Comparison of ENCODE assay signal across 25 cellular contexts in the genomic region with DNA sequence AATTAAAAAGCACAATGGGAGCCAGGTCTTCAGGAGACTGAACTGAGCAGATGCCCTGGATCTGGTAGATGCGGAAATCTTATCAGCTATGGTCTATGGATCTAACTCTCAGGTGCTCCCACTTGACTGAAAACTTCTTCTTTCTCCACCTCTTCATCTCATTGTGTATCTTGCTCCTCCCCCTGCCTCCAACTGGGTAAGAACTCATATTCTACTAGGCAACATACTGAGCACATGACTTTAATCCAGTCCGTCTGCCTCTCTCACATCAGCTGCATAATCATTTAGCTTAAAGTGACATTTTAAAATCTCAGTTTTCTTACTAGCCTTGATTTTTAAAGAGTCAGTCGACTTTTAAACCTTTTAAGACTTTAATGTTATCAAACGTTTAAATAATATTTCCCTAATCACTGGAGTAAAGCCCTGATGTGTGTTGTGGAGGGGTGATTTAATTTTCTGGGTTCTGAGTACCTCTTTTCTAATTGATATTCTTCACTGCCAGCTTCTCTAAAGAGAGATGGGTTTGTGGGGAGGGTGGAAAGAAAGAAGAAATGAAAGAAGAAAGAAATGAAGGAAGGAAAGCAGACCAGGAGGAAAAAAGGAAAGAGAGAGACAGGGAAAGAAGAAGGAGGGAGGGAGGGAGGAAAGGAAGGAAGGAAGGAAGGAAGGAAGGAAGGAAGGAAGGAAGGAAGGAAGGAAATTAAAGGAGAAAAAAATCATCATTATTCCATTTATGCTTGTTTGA.
"Had no signal": no experiment of that assay in that cellular context is flagged by ENCODE, and none has a peak within 500 bp of the region (broad histone marks: within the 10 kb centered on the region; RNA-seq: fewer than 3 reads in every experiment).

No MANE protein-coding gene starts in this region.

- H3K4me3 ChIP-seq: hepatocyte, left ventricle myocardium inferior, lung, mucosa of descending colon, ovary, prostate gland, sigmoid colon, spleen, suprapubic skin, thoracic aorta, tibial artery, upper lobe of right lung had no signal

- H3K4me3 Mint-ChIP-seq: naive thymus-derived CD4-positive, alpha-beta T cell; natural killer cell treated with Interleukin-12 subunit alpha and Interleukin-12 subunit beta and Interleukin-15 and Interleukin-18, amount 100 ng/mL, for 72 hours; stimulated activated effector memory CD8-positive, alpha-beta T cell treated with anti-CD3 and anti-CD28 coated beads, Interleukin-12 subunit alpha, Interleukin-12 subunit beta, amount 100 ng/mL, for 72 hours; stimulated activated naive CD8-positive, alpha-beta T cell treated with anti-CD3 and anti-CD28 coated beads, Interleukin-15, Interleukin-2, amounts not matched to agents 100 ng/mL and 50 ng/mL, for 24 hours had no signal

- H3K4me1 Mint-ChIP-seq: naive thymus-derived CD4-positive, alpha-beta T cell; stimulated activated effector memory CD8-positive, alpha-beta T cell treated with anti-CD3 and anti-CD28 coated beads, Interleukin-12 subunit alpha, Interleukin-12 subunit beta, amount 100 ng/mL, for 72 hours had no signal

- H3K27ac ChIP-seq: hepatocyte, left ventricle myocardium inferior, ovary, prostate gland, sigmoid colon, spleen, suprapubic skin, thoracic aorta, tibial artery, upper lobe of right lung had no signal

- ATAC-seq: mucosa of descending colon; naive thymus-derived CD4-positive, alpha-beta T cell; natural killer cell treated with Interleukin-12 subunit alpha and Interleukin-12 subunit beta and Interleukin-15 and Interleukin-18, amount 100 ng/mL, for 72 hours; right cardiac atrium; stimulated activated effector memory CD8-positive, alpha-beta T cell treated with anti-CD3 and anti-CD28 coated beads, Interleukin-12 subunit alpha, Interleukin-12 subunit beta, amount 100 ng/mL, for 72 hours; upper lobe of right lung had no signal

- H3K36me3 ChIP-seq: left ventricle myocardium inferior, ovary, prostate gland, sigmoid colon, spleen, suprapubic skin, thoracic aorta, tibial artery, upper lobe of right lung had no signal

- H3K27me3 ChIP-seq: hepatocyte, ovary, sigmoid colon, spleen, suprapubic skin, tibial artery, upper lobe of right lung had no signal

- H3K9me3 ChIP-seq: left ventricle myocardium inferior, mucosa of descending colon, ovary, prostate gland, sigmoid colon, suprapubic skin, thoracic aorta, tibial artery, upper lobe of right lung had no signal

- H3K4me1 ChIP-seq: left ventricle myocardium inferior, prostate gland, sigmoid colon, spleen, suprapubic skin, tibial artery, upper lobe of right lung had no signal

- H3K27me3 Mint-ChIP-seq: naive thymus-derived CD4-positive, alpha-beta T cell; natural killer cell treated with Interleukin-12 subunit alpha and Interleukin-12 subunit beta and Interleukin-15 and Interleukin-18, amount 100 ng/mL, for 72 hours; stimulated activated naive CD8-positive, alpha-beta T cell treated with anti-CD3 and anti-CD28 coated beads, Interleukin-15, Interleukin-2, amounts not matched to agents 100 ng/mL and 50 ng/mL, for 24 hours had no signal

- DNase-seq: islet precursor cell; left ventricle myocardium inferior; midbrain; mucosa of descending colon; naive thymus-derived CD4-positive, alpha-beta T cell; ovary; posterior cingulate gyrus; retina; right cardiac atrium; sigmoid colon; small intestine; spleen; stimulated activated CD4-positive, alpha-beta T cell treated with anti-CD3 and anti-CD28 coated beads, Interleukin-4, amount 100 ng/mL, for 24 hours; stimulated activated naive CD4-positive, alpha-beta T cell; tibial artery; trophoblast cell; upper lobe of right lung had no signal

- H3K36me3 Mint-ChIP-seq: naive thymus-derived CD4-positive, alpha-beta T cell; stimulated activated effector memory CD8-positive, alpha-beta T cell treated with anti-CD3 and anti-CD28 coated beads, Interleukin-12 subunit alpha, Interleukin-12 subunit beta, amount 100 ng/mL, for 72 hours had no signal

- H3K27ac Mint-ChIP-seq: naive thymus-derived CD4-positive, alpha-beta T cell; natural killer cell treated with Interleukin-12 subunit alpha and Interleukin-12 subunit beta and Interleukin-15 and Interleukin-18, amount 100 ng/mL, for 72 hours; stimulated activated effector memory CD8-positive, alpha-beta T cell treated with anti-CD3 and anti-CD28 coated beads, Interleukin-12 subunit alpha, Interleukin-12 subunit beta, amount 100 ng/mL, for 72 hours; stimulated activated naive CD8-positive, alpha-beta T cell treated with anti-CD3 and anti-CD28 coated beads, Interleukin-15, Interleukin-2, amounts not matched to agents 100 ng/mL and 50 ng/mL, for 24 hours had no signal
